In genomic region chr7:130385600-130386066, GRCh38 we compare ENCODE assay signal across 27 cellular contexts. TPM values are rescaled to one million over a fixed set of nuclear protein-coding genes. Genes with fewer than 3 reads are reported as not detected.
DNase-seq lines count a peak whose midpoint lies in the region; ATAC-seq, FAIRE-seq and TF ChIP-seq lines count a peak whose summit lies in the region.
"Had no signal": no experiment of that assay in that cellular context is flagged by ENCODE, and none has a peak within 500 bp of the region (broad histone marks: within the 10 kb centered on the region; RNA-seq: fewer than 3 reads in every experiment).

No MANE protein-coding gene starts in this region.

- ATAC-seq in activated CD8-positive, alpha-beta memory T cell treated with anti-CD3 and anti-CD28 coated beads, Interleukin-2, amount 10 ng/mL, durations not matched to agents 7 days and 5 days = no peak
- no peak for ATAC-seq in pancreas

- H3K9ac ChIP-seq in subcutaneous abdominal adipose tissue (ENCODE audit: low read length in 5 of 5) = no peak overlapping the region

- H3K4me1 ChIP-seq in pancreas (no peaks in the 10 kb centered on the region), subcutaneous abdominal adipose tissue (ENCODE audit: control insufficient read depth in 5 of 5, insufficient read depth in 5 of 5, low read length in 5 of 5) (peaks cover 2 to 41% (median 29%) of the 10 kb centered on the region in 5 donors)

- peak overlapping the region in 3 of 4 donors; percentile 35 to 64 (median 54) for H3K4me3 ChIP-seq in pancreas
- no peak overlapping the region for H3K4me3 ChIP-seq in subcutaneous abdominal adipose tissue (ENCODE audit: low read depth in 1 of 5, low read length in 5 of 5)
- H3K4me3 ChIP-seq: MG63 had no signal

- H3K27ac ChIP-seq in pancreas (peak overlapping the region; percentile 91 to 96 (median 96)), subcutaneous abdominal adipose tissue (ENCODE audit: low read depth, low read length) (peak overlapping the region; percentile 83)
- H3K27ac ChIP-seq: 22Rv1 had no signal

- DNase-seq in activated CD8-positive, alpha-beta memory T cell treated with anti-CD3 and anti-CD28 coated beads for 24 hours = peak; percentile 46
- no peak for DNase-seq in activated CD8-positive, alpha-beta memory T cell treated with anti-CD3 and anti-CD28 coated beads, Interleukin-2, amount 10 ng/mL, durations not matched to agents 7 days and 5 days
- DNase-seq in mesenteric fat pad (ENCODE audit: low spot score) (peak; percentile 67), pancreas (peak in 3 of 6 donors; percentile 56 to 82 (median 69)), frontal cortex (ENCODE audit: low spot score in 2 of 2) (no peak), NCI-H2227 (lab: John Stamatoyannopoulos, UW; ENCODE audit: unreplicated experiment) (no peak)
- DNase-seq in activated T-cell treated with anti-CD3 and anti-CD28 coated beads, Interleukin-2, amount 50 U/mL, for 48 hours = no peak
- DNase-seq: BE2C; CD8-positive, alpha-beta memory T cell; DMS 273 treated with DMSO at 0.1 percent for 48 hours; DMS79 treated with DMSO at 0.1 percent for 48 hours; GF-D8; HCEC 1CT; KG1; MG63; NCI-H2029; NCI-H2227 treated with DMSO at 0.1 percent for 48 hours; NCI-H526 treated with DMSO at 0.1 percent for 48 hours; Right ventricle myocardium superior; RPMI8226 had no signal

- H3K36me3 Mint-ChIP-seq in activated CD8-positive, alpha-beta memory T cell treated with anti-CD3 and anti-CD28 coated beads, Interleukin-2, amount 10 ng/mL, durations not matched to agents 7 days and 5 days = no peaks in the 10 kb centered on the region

- CTCF ChIA-PET in activated CD8-positive, alpha-beta memory T cell treated with anti-CD3 and anti-CD28 coated beads, Interleukin-2, amount 10 ng/mL, durations not matched to agents 7 days and 5 days (lab: Charles Lee) = no interaction called here

- no peaks in the 10 kb centered on the region for H3K27me3 ChIP-seq in pancreas
- H3K27me3 ChIP-seq in subcutaneous abdominal adipose tissue (ENCODE audit: control insufficient read depth in 5 of 5, insufficient read depth in 4 of 5, low read length in 5 of 5) = no peaks in the 10 kb centered on the region
- H3K27me3 ChIP-seq: BE2C, MG63 had no signal

- WGBS in pancreas, 2 donors = 49 to 50% methylated on average over 6 of the region's 6 CpGs

- FAIRE-seq in pancreas (lab: Jason Lieb, UNC) (no peak), frontal cortex (lab: Jason Lieb, UNC) (no peak)
- FAIRE-seq: GM12891, GM19239, H1 had no signal

- no peak for TF ChIP-seq CTCF in pancreas (IDR thresholded peaks at IDR 0.05)

- H3K27me3 Mint-ChIP-seq in activated CD8-positive, alpha-beta memory T cell treated with anti-CD3 and anti-CD28 coated beads, Interleukin-2, amount 10 ng/mL, durations not matched to agents 7 days and 5 days = no peaks in the 10 kb centered on the region
- H3K27me3 Mint-ChIP-seq: CD8-positive, alpha-beta memory T cell had no signal

- H3K4me1 Mint-ChIP-seq in activated CD8-positive, alpha-beta memory T cell treated with anti-CD3 and anti-CD28 coated beads, Interleukin-2, amount 10 ng/mL, durations not matched to agents 7 days and 5 days = no peaks in the 10 kb centered on the region
- H3K4me1 Mint-ChIP-seq: CD8-positive, alpha-beta memory T cell had no signal

- no peaks in the 10 kb centered on the region for H3K9me3 Mint-ChIP-seq in activated CD8-positive, alpha-beta memory T cell treated with anti-CD3 and anti-CD28 coated beads, Interleukin-2, amount 10 ng/mL, durations not matched to agents 7 days and 5 days (ENCODE audit: low read depth)
- H3K9me3 Mint-ChIP-seq: CD8-positive, alpha-beta memory T cell had no signal

- intact Hi-C loops in pancreas (cut with DNase I) = loop anchor here in 1 of 3 donors (5.0 kb wide), 1 partner anchor 108 kb away; no protein-coding TSS in a partner anchor

- no peak overlapping the region for H3K4me3 Mint-ChIP-seq in activated CD8-positive, alpha-beta memory T cell treated with anti-CD3 and anti-CD28 coated beads, Interleukin-2, amount 10 ng/mL, durations not matched to agents 7 days and 5 days
- H3K4me3 Mint-ChIP-seq: CD14-positive monocyte; CD8-positive, alpha-beta memory T cell had no signal

- peaks cover 0 to 36% (median 0%) of the 10 kb centered on the region in 3 donors for H3K36me3 ChIP-seq in pancreas
- H3K36me3 ChIP-seq in subcutaneous abdominal adipose tissue (ENCODE audit: control insufficient read depth in 5 of 5, insufficient read depth in 5 of 5, low read length in 5 of 5) = no peaks in the 10 kb centered on the region
- H3K36me3 ChIP-seq: BE2C, MG63 had no signal

- H3K27ac Mint-ChIP-seq in activated CD8-positive, alpha-beta memory T cell treated with anti-CD3 and anti-CD28 coated beads, Interleukin-2, amount 10 ng/mL, durations not matched to agents 7 days and 5 days = no peak overlapping the region

- H3K9me3 ChIP-seq in pancreas = no peaks in the 10 kb centered on the region
- H3K9me3 ChIP-seq in subcutaneous abdominal adipose tissue (ENCODE audit: control insufficient read depth in 5 of 5, low read length in 5 of 5) = no peaks in the 10 kb centered on the region
- H3K9me3 ChIP-seq: BE2C, MG63 had no signal

RNA-seq across cellular contexts. Expression of gene CPA1, which starts 5.3 kb away (rescaled TPM):
- not detected for total RNA-seq in activated CD8-positive, alpha-beta memory T cell treated with anti-CD3 and anti-CD28 coated beads, Interleukin-2, amount 10 ng/mL, durations not matched to agents 7 days and 5 days
- total RNA-seq in mesenteric fat pad (4.0 TPM), pancreas (over 10,000 TPM; 17,933 to 50,686 (median 40,969) TPM), frontal cortex (not detected)
- over 10,000 TPM; 12,124 to 14,783 TPM for polyA plus RNA-seq in pancreas
- total RNA-seq: CD8-positive, alpha-beta memory T cell; H1; NCI-H460; Right ventricle myocardium superior had no signal
- polyA plus RNA-seq: CD14-positive monocyte; CD8-positive, alpha-beta memory T cell; H1 had no signal

RNA-seq across cellular contexts. Expression of gene CPA5, which starts 41.0 kb away (rescaled TPM):
- 1 to 10 TPM; 3.4 to 4.0 TPM for total RNA-seq in activated CD8-positive, alpha-beta memory T cell treated with anti-CD3 and anti-CD28 coated beads, Interleukin-2, amount 10 ng/mL, durations not matched to agents 7 days and 5 days
- total RNA-seq in mesenteric fat pad (not detected), pancreas (under 1 TPM in 2 of 6 donors, not detected in 4; 0.22 to 0.35 TPM), frontal cortex (not detected)
- polyA plus RNA-seq in pancreas = under 1 TPM; 0.09 to 0.19 TPM
- total RNA-seq: H1, NCI-H460, Right ventricle myocardium superior had no signal
- polyA plus RNA-seq: CD14-positive monocyte had no signal

RNA-seq across cellular contexts. Expression of gene CEP41, which starts 55.2 kb away (rescaled TPM):
- total RNA-seq in activated CD8-positive, alpha-beta memory T cell treated with anti-CD3 and anti-CD28 coated beads, Interleukin-2, amount 10 ng/mL, durations not matched to agents 7 days and 5 days = 10 to 100 TPM; 22.0 to 23.3 TPM
- total RNA-seq in mesenteric fat pad (9.3 TPM), pancreas (10 to 100 TPM in 1 of 6 donors, 1 to 10 TPM in 5; 3.5 to 10.3 (median 4.5) TPM), frontal cortex (11.4 TPM)
- polyA plus RNA-seq in pancreas = 1 to 10 TPM; 1.8 to 4.9 TPM

Comparison
In these comparisons a context has a peak if more than half of its experiments do, and no peak if none do; other contexts are left out.
1. DNase-seq: peak in activated CD8-positive, alpha-beta memory T cell treated with anti-CD3 and anti-CD28 coated beads for 24 hours (single experiment) and mesenteric fat pad (single experiment); none in activated CD8-positive, alpha-beta memory T cell treated with anti-CD3 and anti-CD28 coated beads, Interleukin-2, amount 10 ng/mL, durations not matched to agents 7 days and 5 days (single experiment), frontal cortex (0 of 2), NCI-H2227 (single experiment) and activated T-cell treated with anti-CD3 and anti-CD28 coated beads, Interleukin-2, amount 50 U/mL, for 48 hours (0 of 2).
2. H3K4me3 ChIP-seq: peak in pancreas (3 of 4); none in subcutaneous abdominal adipose tissue (0 of 5).
3. RNA of gene CPA1, which starts 5.3 kb away (total RNA-seq): 17,933 to 50,686 TPM in pancreas; 4.0 TPM in mesenteric fat pad (single experiment), not detected in activated CD8-positive, alpha-beta memory T cell treated with anti-CD3 and anti-CD28 coated beads, Interleukin-2, amount 10 ng/mL, durations not matched to agents 7 days and 5 days and not detected in frontal cortex (single experiment); every median in the first group is over 1,000 times any median in the second.